26 cellular contexts compared by ENCODE assay signal in the genomic region with DNA sequence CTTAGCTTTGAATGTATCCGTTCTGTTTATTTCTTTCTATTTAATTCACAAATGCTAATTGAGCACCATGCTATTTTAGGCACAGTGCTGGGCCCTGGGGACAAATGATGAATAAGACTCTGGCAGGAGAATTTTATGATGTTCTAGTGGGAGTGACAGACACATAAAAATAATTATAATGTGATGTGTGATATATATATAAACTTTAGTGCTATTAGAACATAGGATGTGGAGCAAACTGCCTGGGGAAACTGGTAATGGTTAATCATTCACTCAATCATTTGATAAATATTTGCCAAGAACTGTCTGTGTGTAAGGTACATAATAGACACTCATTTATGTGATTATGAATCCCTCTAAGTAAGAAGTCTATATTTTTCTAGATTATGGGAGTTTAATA.
"Had no signal": no experiment of that assay in that cellular context is flagged by ENCODE, and none has a peak within 500 bp of the region (broad histone marks: within the 10 kb centered on the region; RNA-seq: fewer than 3 reads in every experiment).

No MANE protein-coding gene starts in this region.

- H3K27ac ChIP-seq: cardiac muscle cell, hepatocyte, neutrophil, pancreas, psoas muscle, skin epidermis, stomach, suprapubic skin, tibial nerve had no signal

- DNase-seq: activated CD4-positive, alpha-beta memory T cell treated with anti-CD3 and anti-CD28 coated beads for 36 hours; activated CD4-positive, alpha-beta T cell treated with anti-CD3 and anti-CD28 coated beads for 48 hours; activated CD4-positive, CD25-positive, alpha-beta regulatory T cell; activated effector memory CD4-positive, alpha-beta T cell treated with Interleukin-2 at 50 U/mL for 16 hours; activated naive CD4-positive, alpha-beta T cell treated with anti-CD3 and anti-CD28 coated beads for 36 hours; activated naive CD8-positive, alpha-beta T cell treated with anti-CD3 and anti-CD28 coated beads, Interleukin-2, amount 10 ng/mL, durations not matched to agents 7 days and 5 days; activated T-cell treated with anti-CD3 and anti-CD28 coated beads, Interleukin-2, amount 50 U/mL, for 48 hours; amniotic stem cell; effector CD4-positive, alpha-beta T cell; glutamatergic neuron; kidney glomerular epithelial cell; pancreas; psoas muscle; right cardiac atrium; stomach; T-helper 17 cell had no signal

- H3K9me3 Mint-ChIP-seq: activated CD4-positive, alpha-beta memory T cell treated with anti-CD3 and anti-CD28 coated beads for 36 hours; activated naive CD4-positive, alpha-beta T cell treated with anti-CD3 and anti-CD28 coated beads for 36 hours; activated naive CD8-positive, alpha-beta T cell treated with anti-CD3 and anti-CD28 coated beads, Interleukin-2, amount 10 ng/mL, durations not matched to agents 7 days and 5 days; memory B cell; nephron; stimulated activated memory B cell treated with anti-CD40 and anti-IgM and Interleukin-4, amounts not matched to agents 10 μg/mL and 1 μg/mL and 100 μg/mL, for 72 hours had no signal

- H3K27me3 Mint-ChIP-seq: activated CD4-positive, alpha-beta memory T cell treated with anti-CD3 and anti-CD28 coated beads for 36 hours; dendritic cell treated with granulocyte-macrophage colony-stimulating factor and Interleukin-4, amounts not matched to agents 40 ng/mL and 50 ng/mL, for 4 days; memory B cell; stimulated activated memory B cell treated with anti-CD40 and anti-IgM and Interleukin-4, amounts not matched to agents 10 μg/mL and 1 μg/mL and 100 μg/mL, for 72 hours; T-helper 17 cell had no signal

- H3K4me3 ChIP-seq: cardiac muscle cell, hepatocyte, pancreas, psoas muscle, skin epidermis, stomach, suprapubic skin, tibial nerve had no signal

- H3K36me3 Mint-ChIP-seq: activated CD4-positive, alpha-beta memory T cell treated with anti-CD3 and anti-CD28 coated beads for 36 hours; activated naive CD8-positive, alpha-beta T cell treated with anti-CD3 and anti-CD28 coated beads, Interleukin-2, amount 10 ng/mL, durations not matched to agents 7 days and 5 days; memory B cell; stimulated activated memory B cell treated with anti-CD40 and anti-IgM and Interleukin-4, amounts not matched to agents 10 μg/mL and 1 μg/mL and 100 μg/mL, for 72 hours had no signal

- H3K27me3 ChIP-seq: cardiac muscle cell, hepatocyte, neutrophil, pancreas, stomach, suprapubic skin, tibial nerve had no signal

- H3K4me1 Mint-ChIP-seq: activated naive CD8-positive, alpha-beta T cell treated with anti-CD3 and anti-CD28 coated beads, Interleukin-2, amount 10 ng/mL, durations not matched to agents 7 days and 5 days; memory B cell; nephron; stimulated activated memory B cell treated with anti-CD40 and anti-IgM and Interleukin-4, amounts not matched to agents 10 μg/mL and 1 μg/mL and 100 μg/mL, for 72 hours had no signal

- H3K4me2 ChIP-seq: hepatocyte had no signal

- H3K4me1 ChIP-seq: psoas muscle, tibial nerve had no signal

- H2AFZ ChIP-seq: hepatocyte had no signal

- H3K79me2 ChIP-seq: hepatocyte had no signal

- H3K4me3 Mint-ChIP-seq: activated CD4-positive, alpha-beta memory T cell treated with anti-CD3 and anti-CD28 coated beads for 36 hours; activated naive CD4-positive, alpha-beta T cell treated with anti-CD3 and anti-CD28 coated beads for 36 hours; activated naive CD8-positive, alpha-beta T cell treated with anti-CD3 and anti-CD28 coated beads, Interleukin-2, amount 10 ng/mL, durations not matched to agents 7 days and 5 days; dendritic cell treated with granulocyte-macrophage colony-stimulating factor and Interleukin-4, amounts not matched to agents 40 ng/mL and 50 ng/mL, for 4 days; memory B cell; nephron; stimulated activated memory B cell treated with anti-CD40 and anti-IgM and Interleukin-4, amounts not matched to agents 10 μg/mL and 1 μg/mL and 100 μg/mL, for 72 hours; T-helper 17 cell had no signal

- H3K9me3 ChIP-seq: neutrophil, pancreas, psoas muscle, stomach, suprapubic skin, tibial nerve had no signal

- H3K36me3 ChIP-seq: cardiac muscle cell, neutrophil, pancreas, stomach, suprapubic skin, tibial nerve had no signal

- ATAC-seq: right cardiac atrium; stimulated activated memory B cell treated with anti-CD40 and anti-IgM and Interleukin-4, amounts not matched to agents 10 μg/mL and 1 μg/mL and 100 μg/mL, for 72 hours; T-helper 17 cell had no signal

- H3K27ac Mint-ChIP-seq: activated CD4-positive, alpha-beta memory T cell treated with anti-CD3 and anti-CD28 coated beads for 36 hours; activated naive CD4-positive, alpha-beta T cell treated with anti-CD3 and anti-CD28 coated beads for 36 hours; activated naive CD8-positive, alpha-beta T cell treated with anti-CD3 and anti-CD28 coated beads, Interleukin-2, amount 10 ng/mL, durations not matched to agents 7 days and 5 days; dendritic cell treated with granulocyte-macrophage colony-stimulating factor and Interleukin-4, amounts not matched to agents 40 ng/mL and 50 ng/mL, for 4 days; memory B cell; nephron; stimulated activated memory B cell treated with anti-CD40 and anti-IgM and Interleukin-4, amounts not matched to agents 10 μg/mL and 1 μg/mL and 100 μg/mL, for 72 hours; T-helper 17 cell had no signal
